Comparison of ENCODE assay signal across 10 cellular contexts in the genomic region with DNA sequence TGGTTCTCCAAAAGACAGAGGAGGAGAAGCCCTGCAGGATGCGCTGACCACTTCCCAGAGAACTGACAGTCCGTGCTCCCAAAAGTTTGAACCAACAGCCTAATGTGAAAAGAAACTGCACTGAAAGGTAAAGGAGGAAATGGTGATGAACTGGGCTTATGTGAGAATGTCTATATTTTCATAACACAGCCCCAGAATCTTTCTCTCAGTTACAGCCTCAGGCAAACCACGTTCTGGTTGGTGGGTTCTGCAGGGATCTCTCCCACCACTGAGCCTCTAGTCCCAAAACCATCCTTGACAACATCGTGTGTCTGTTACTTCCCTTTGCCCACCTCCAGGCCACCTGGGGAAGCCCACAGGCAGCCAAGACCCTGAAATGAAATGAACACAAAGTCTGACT. TPM values are rescaled to one million over a fixed set of nuclear protein-coding genes. Genes with fewer than 3 reads are reported as not detected.
DNase-seq lines count a peak whose midpoint lies in the region; ATAC-seq and TF ChIP-seq lines count a peak whose summit lies in the region.
"Had no signal": no experiment of that assay in that cellular context is flagged by ENCODE, and none has a peak within 500 bp of the region (broad histone marks: within the 10 kb centered on the region; RNA-seq: fewer than 3 reads in every experiment).

No MANE protein-coding gene starts in this region.

- no peak overlapping the region for H4K91ac ChIP-seq in H9 (ENCODE audit: insufficient read length, low read depth, low read length)

- H2BK15ac ChIP-seq in H9 (ENCODE audit: low read depth, low read length): no peak overlapping the region

- H3K9ac ChIP-seq in H9 (ENCODE audit: extremely low read depth, insufficient read length, low read length): no peak overlapping the region

- no peak overlapping the region for H3K23ac ChIP-seq in H9 (ENCODE audit: insufficient read length, low read depth, low read length)

- peak overlapping the region in 2 of 3 experiments; percentile 35 to 87; a peak in 3 of 7 replicates for H3K27ac Mint-ChIP-seq in H9
- H3K27ac Mint-ChIP-seq in naive thymus-derived CD8-positive, alpha-beta T cell: no peak overlapping the region

- H2BK5ac ChIP-seq in H9 (ENCODE audit: insufficient read length, low read length): no peak overlapping the region

- no peak overlapping the region for H2BK12ac ChIP-seq in H9 (ENCODE audit: insufficient read length, low read depth, low read length)

- no peak overlapping the region for H3K4me2 ChIP-seq in H9 (ENCODE audit: insufficient read depth, insufficient read length, low read length)

- H3K79me1 ChIP-seq in H9 (ENCODE audit: insufficient read depth, low read depth, low read length, poor library complexity, severe bottlenecking): no peaks in the 10 kb centered on the region

- intact Hi-C loops in adrenal gland (cut with DNase I): no loop called here

- no peak for TF ChIP-seq CTCF in H9 (conservative IDR thresholded peaks at IDR 0.05)
- no peak for TF ChIP-seq CTCF in adrenal gland (IDR thresholded peaks at IDR 0.05)

- H2BK20ac ChIP-seq in H9 (ENCODE audit: low read depth, low read length, poor library complexity, severe bottlenecking): no peak overlapping the region

- no peak overlapping the region for H3T11ph ChIP-seq in H9 (ENCODE audit: low read length)

- H3K4me1 ChIP-seq in H9 (ENCODE audit: insufficient read depth, low read length): no peaks in the 10 kb centered on the region
- peaks cover 28 to 68% of the 10 kb centered on the region in 2 donors for H3K4me1 ChIP-seq in adrenal gland (replicated peaks in 1 of 2)

- peak; percentile 27 for ATAC-seq in GM18505 (IDR thresholded peaks at IDR 0.05; ENCODE audit: unreplicated experiment)
- no peak for ATAC-seq in naive thymus-derived CD8-positive, alpha-beta T cell
- ATAC-seq in SK-N-SH treated with all-trans-retinoic acid at 6 μM for 48 hours: no peak

- peaks cover 7 to 15% of the 10 kb centered on the region in 2 experiments; a peak in 3 of 4 replicates for H3K4me1 Mint-ChIP-seq in H9
- peaks cover 4 to 16% (median 13%) of the 10 kb centered on the region in 4 donors for H3K4me1 Mint-ChIP-seq in naive thymus-derived CD8-positive, alpha-beta T cell

- H3K4me3 Mint-ChIP-seq in H9: no peak overlapping the region
- H3K4me3 Mint-ChIP-seq in naive thymus-derived CD8-positive, alpha-beta T cell: no peak overlapping the region

- H3K27ac ChIP-seq in H9 (ENCODE audit: insufficient read length, low read depth, low read length): no peak overlapping the region
- H3K27ac ChIP-seq in adrenal gland: peak overlapping the region in 3 of 5 donors; percentile 30 to 81 (median 68)
- peak overlapping the region in 13 of 21 experiments; percentile 19 to 83 (median 66) for H3K27ac ChIP-seq in skin epidermis

- no peak overlapping the region for H2AFZ ChIP-seq in H9 (ENCODE audit: low read length)

- no peak overlapping the region for H3K14ac ChIP-seq in H9 (ENCODE audit: insufficient read depth, low read length)

- H3K27me3 Mint-ChIP-seq in H9 (ENCODE audit: low read depth): no peaks in the 10 kb centered on the region
- peaks cover 0 to 3% (median 1%) of the 10 kb centered on the region in 5 donors for H3K27me3 Mint-ChIP-seq in naive thymus-derived CD8-positive, alpha-beta T cell

- no peak overlapping the region for H4K5ac ChIP-seq in H9 (ENCODE audit: insufficient read length, low read depth, low read length)

- H3K27me3 ChIP-seq in H9 (ENCODE audit: insufficient read depth, low read length) (no peaks in the 10 kb centered on the region), adrenal gland (no peaks in the 10 kb centered on the region)

- H4K20me1 ChIP-seq in H9 (ENCODE audit: control insufficient read depth, insufficient read depth, insufficient read length): no peaks in the 10 kb centered on the region

- no peaks in the 10 kb centered on the region for H3K23me2 ChIP-seq in H9 (ENCODE audit: insufficient read length, low read depth, low read length, poor library complexity, severe bottlenecking)

- H3K4me3 ChIP-seq in adrenal gland (no peak overlapping the region), skin epidermis (no peak overlapping the region)

- POLR2A ChIA-PET in naive thymus-derived CD8-positive, alpha-beta T cell (lab: Charles Lee): no interaction called here

- H3K36me3 ChIP-seq in adrenal gland (replicated peaks in 1 of 2): peaks cover 0 to 62% of the 10 kb centered on the region in 2 donors

- H3K56ac ChIP-seq in H9 (ENCODE audit: insufficient read length, low read depth, low read length): no peak overlapping the region

- H3K79me2 ChIP-seq in H9 (ENCODE audit: insufficient read depth, low read length): no peaks in the 10 kb centered on the region

- peaks cover 17 to 55% (median 49%) of the 10 kb centered on the region in 3 experiments; a peak in 6 of 7 replicates for H3K36me3 Mint-ChIP-seq in H9 (ENCODE audit: insufficient read depth in 1 of 3, low read depth in 3 of 3)
- no peaks in the 10 kb centered on the region for H3K36me3 Mint-ChIP-seq in naive thymus-derived CD8-positive, alpha-beta T cell

- WGBS in H9 (ENCODE audit: extremely low coverage, insufficient read length, low lambda C conversion rate): no CpG with 5 or more reads among the region's 4 CpGs
- 73 to 81% (median 77%) methylated on average over 4 of the region's 4 CpGs for WGBS in adrenal gland, 4 donors

- H3K4ac ChIP-seq in H9 (ENCODE audit: low read depth, low read length): no peak overlapping the region

- no peak for DNase-seq in H9
- DNase-seq in adrenal gland: no peak
- no peak for DNase-seq in dedifferentiated amniotic fluid mesenchymal stem cell (ENCODE audit: extremely low spot score)
- DNase-seq in NCI-H2227 (lab: John Stamatoyannopoulos, UW; ENCODE audit: unreplicated experiment): no peak
- no peak for DNase-seq in naive thymus-derived CD8-positive, alpha-beta T cell
- DNase-seq: DND-41, NCI-H2171 had no signal

- no peak for TF ChIP-seq POLR2A in GM18505 (IDR thresholded peaks at IDR 0.05; ENCODE audit: borderline replicate concordance, extremely low read depth, insufficient read depth, insufficient read length)
- no peak for TF ChIP-seq POLR2A in adrenal gland (IDR thresholded peaks at IDR 0.05)

- H4K8ac ChIP-seq in H9 (replicated peaks; ENCODE audit: insufficient read length, low read depth, low read length): no peak overlapping the region

- H2BK120ac ChIP-seq in H9 (ENCODE audit: low read depth, low read length, poor library complexity, severe bottlenecking): no peak overlapping the region

- H2AK5ac ChIP-seq in H9 (ENCODE audit: insufficient read length, low read length): no peak overlapping the region

- H3K9me3 ChIP-seq in H9 (ENCODE audit: control insufficient read depth, low read depth, low read length): no peaks in the 10 kb centered on the region
- no peaks in the 10 kb centered on the region for H3K9me3 ChIP-seq in adrenal gland (replicated peaks in 1 of 3)

- H3K9me3 Mint-ChIP-seq in H9: no peaks in the 10 kb centered on the region
- H3K9me3 Mint-ChIP-seq in naive thymus-derived CD8-positive, alpha-beta T cell: no peaks in the 10 kb centered on the region

- H3K18ac ChIP-seq in H9 (ENCODE audit: insufficient read length, low read depth, low read length): no peak overlapping the region

TF ChIP-seq in SK-N-SH treated with all-trans-retinoic acid at 6 μM for 48 hours, 23 proteins besides CTCF, POLR2A, EP300 and RAD21:
- TF ChIP-seq BACH2 (CRISPR knock-in tag; IDR thresholded peaks at IDR 0.05; ENCODE audit: borderline replicate concordance): no peak
- TF ChIP-seq ZFP3 (CRISPR knock-in tag; IDR thresholded peaks at IDR 0.05): no peak
- no peak for TF ChIP-seq PPARA (CRISPR knock-in tag; IDR thresholded peaks at IDR 0.05; ENCODE audit: borderline replicate concordance)
- TF ChIP-seq, protein P1, sequence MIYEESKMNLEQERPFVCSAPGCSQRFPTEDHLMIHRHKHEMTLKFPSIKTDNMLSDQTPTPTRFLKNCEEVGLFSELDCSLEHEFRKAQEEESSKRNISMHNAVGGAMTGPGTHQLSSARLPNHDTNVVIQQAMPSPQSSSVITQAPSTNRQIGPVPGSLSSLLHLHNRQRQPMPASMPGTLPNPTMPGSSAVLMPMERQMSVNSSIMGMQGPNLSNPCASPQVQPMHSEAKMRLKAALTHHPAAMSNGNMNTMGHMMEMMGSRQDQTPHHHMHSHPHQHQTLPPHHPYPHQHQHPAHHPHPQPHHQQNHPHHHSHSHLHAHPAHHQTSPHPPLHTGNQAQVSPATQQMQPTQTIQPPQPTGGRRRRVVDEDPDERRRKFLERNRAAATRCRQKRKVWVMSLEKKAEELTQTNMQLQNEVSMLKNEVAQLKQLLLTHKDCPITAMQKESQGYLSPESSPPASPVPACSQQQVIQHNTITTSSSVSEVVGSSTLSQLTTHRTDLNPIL (CRISPR knock-in tag; IDR thresholded peaks at IDR 0.05; ENCODE audit: low read depth): no peak

RNA-seq across cellular contexts. Expression of a gene that starts 23.9 kb away (rescaled TPM):
- 320 and 323 TPM in 2 replicates for total RNA-seq in H9 (2021)
- 1,000 to 10,000 TPM in 4 of 8 donors, 100 to 1,000 TPM in 4; 478 to 3,013 (median 1,213) TPM for total RNA-seq in adrenal gland
- 1,000 to 10,000 TPM in 1 of 3 donors, 100 to 1,000 TPM in 2; 145 to 2,674 (median 298) TPM for polyA plus RNA-seq in adrenal gland
- not detected for total RNA-seq in naive thymus-derived CD8-positive, alpha-beta T cell
- not detected for polyA plus RNA-seq in naive thymus-derived CD8-positive, alpha-beta T cell

Comparison
In these comparisons a context has a peak if more than half of its experiments do, and no peak if none do; other contexts are left out.
1. H3K27ac Mint-ChIP-seq: peak in H9 (2 of 3); none in naive thymus-derived CD8-positive, alpha-beta T cell (0 of 10).
2. RNA of a gene that starts 23.9 kb away (total RNA-seq): 478 to 3,013 TPM in adrenal gland and 320 to 323 TPM in H9; not detected in naive thymus-derived CD8-positive, alpha-beta T cell; every median in the first group is over 100 times any median in the second.